ENCODE assay signal across 20 cellular contexts in the genomic region with DNA sequence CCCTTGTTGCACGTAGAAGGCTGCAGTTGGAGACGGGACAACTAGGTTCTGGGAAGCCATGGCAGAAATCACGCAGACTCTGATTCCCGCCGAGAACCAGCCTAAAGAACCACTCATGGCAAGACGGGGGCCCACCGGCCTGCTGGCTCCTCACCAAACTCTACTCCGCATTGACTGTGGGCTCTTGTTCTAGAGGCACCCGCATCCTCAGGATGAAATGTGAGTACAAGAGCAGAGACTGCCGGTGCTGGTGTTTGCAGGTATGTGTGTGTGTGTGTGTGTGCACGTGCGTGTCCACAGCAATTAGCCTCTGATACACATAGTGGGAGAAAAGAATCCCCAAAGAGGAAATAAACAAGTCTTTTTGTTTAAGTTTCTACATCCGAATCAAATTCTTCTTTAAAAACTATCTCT. TPM values are rescaled to one million over a fixed set of nuclear protein-coding genes. Genes with fewer than 3 reads are reported as not detected.
A peak's percentile ranks its signal among the peaks of the same experiment; 100 is the strongest.
DNase-seq lines count a peak whose midpoint lies in the region; ATAC-seq and TF ChIP-seq lines count a peak whose summit lies in the region.
"Had no signal": no experiment of that assay in that cellular context is flagged by ENCODE, and none has a peak within 500 bp of the region (broad histone marks: within the 10 kb centered on the region; RNA-seq: fewer than 3 reads in every experiment).

No MANE protein-coding gene starts in this region.

- no peaks in the 10 kb centered on the region for H3K9me3 ChIP-seq in H9 (ENCODE audit: control insufficient read depth, low read depth, low read length)
- no peaks in the 10 kb centered on the region for H3K9me3 ChIP-seq in endodermal cell (ENCODE audit: control insufficient read depth, low read length)
- H3K9me3 ChIP-seq in parathyroid adenoma (ENCODE audit: control insufficient read depth, low read length), result no peaks in the 10 kb centered on the region
- H3K9me3 ChIP-seq: BE2C, MG63, SJCRH30 had no signal

- no peak overlapping the region for H2BK20ac ChIP-seq in H9 (ENCODE audit: low read depth, low read length, poor library complexity, severe bottlenecking)

- DNase-seq in NCI-H146 (lab: John Stamatoyannopoulos, UW) (peak; percentile 40), NCI-H146 treated with DMSO at 0.1 percent for 48 hours (lab: John Stamatoyannopoulos, UW; ENCODE audit: unreplicated experiment) (no peak), H9 (peak; percentile 29), endodermal cell (peak; percentile 66), GM13976 (ENCODE audit: low spot score) (no peak)
- no peak for DNase-seq in activated CD8-positive, alpha-beta memory T cell treated with anti-CD3 and anti-CD28 coated beads, Interleukin-2, amount 50 U/mL, for 4 hours
- DNase-seq: BE2C; CD4-positive, CD25-positive, alpha-beta regulatory T cell; DMS 273 treated with DMSO at 0.1 percent for 48 hours; Kasumi-1; MG63; NCI-H1048; NCI-H1436 treated with DMSO at 0.1 percent for 48 hours; NCI-H510A had no signal

- no peak overlapping the region for H4K8ac ChIP-seq in H9 (replicated peaks; ENCODE audit: insufficient read length, low read depth, low read length)

- no peak overlapping the region for H2AK5ac ChIP-seq in H9 (ENCODE audit: insufficient read length, low read length)

- H3T11ph ChIP-seq in H9 (ENCODE audit: low read length), result no peak overlapping the region

- no peak for ATAC-seq in HG03175 (IDR thresholded peaks at IDR 0.05; ENCODE audit: unreplicated experiment)

- H3K27me3 ChIP-seq in H9 (ENCODE audit: insufficient read depth, low read length), result peaks cover 70% of the 10 kb centered on the region
- peaks cover 74% of the 10 kb centered on the region for H3K27me3 ChIP-seq in endodermal cell (ENCODE audit: control insufficient read depth, insufficient read depth, low read length, poor library complexity, severe bottlenecking)
- no peaks in the 10 kb centered on the region for H3K27me3 ChIP-seq in parathyroid adenoma (ENCODE audit: control insufficient read depth, insufficient read depth, low read length)
- H3K27me3 ChIP-seq: MG63 had no signal

- no peaks in the 10 kb centered on the region; a peak in 1 of 7 replicates for H3K36me3 Mint-ChIP-seq in H9 (ENCODE audit: insufficient read depth in 1 of 3, low read depth in 3 of 3)
- H3K36me3 Mint-ChIP-seq in endodermal cell (ENCODE audit: low read depth), result no peaks in the 10 kb centered on the region
- H3K36me3 Mint-ChIP-seq: CD4-positive, CD25-positive, alpha-beta regulatory T cell; IgD-negative memory B cell had no signal

- no peak overlapping the region for H4K91ac ChIP-seq in H9 (ENCODE audit: insufficient read length, low read depth, low read length)

- H3K79me1 ChIP-seq in H9 (ENCODE audit: insufficient read depth, low read depth, low read length, poor library complexity, severe bottlenecking), result no peaks in the 10 kb centered on the region

- peaks cover 98% of the 10 kb centered on the region for H3K27me3 Mint-ChIP-seq in H9 (ENCODE audit: low read depth)
- peaks cover 98% of the 10 kb centered on the region for H3K27me3 Mint-ChIP-seq in endodermal cell (ENCODE audit: insufficient read depth)

- no peak overlapping the region for H3K56ac ChIP-seq in H9 (ENCODE audit: insufficient read length, low read depth, low read length)

- peaks cover 35 to 38% of the 10 kb centered on the region in 2 experiments for H3K4me1 Mint-ChIP-seq in H9
- peaks cover 23% of the 10 kb centered on the region for H3K4me1 Mint-ChIP-seq in endodermal cell

- H4K5ac ChIP-seq in H9 (ENCODE audit: insufficient read length, low read depth, low read length), result no peak overlapping the region

- H2AFZ ChIP-seq in H9 (ENCODE audit: low read length), result no peak overlapping the region
- H2AFZ ChIP-seq in parathyroid adenoma, result peak overlapping the region; percentile 66

- H3K4me2 ChIP-seq in H9 (ENCODE audit: insufficient read depth, insufficient read length, low read length) (no peak overlapping the region), parathyroid adenoma (ENCODE audit: low read length) (peak overlapping the region; percentile 47)

- H2BK5ac ChIP-seq in H9 (ENCODE audit: insufficient read length, low read length), result no peak overlapping the region

- no CpG with 5 or more reads among the region's 13 CpGs for WGBS in H9 (ENCODE audit: extremely low coverage, insufficient read length, low lambda C conversion rate)
- WGBS in endodermal cell (ENCODE audit: insufficient coverage in 1 of 2, insufficient read length in 1 of 2), 2 experiments, result 48 to 61% methylated on average over 6 to 13 of the region's 13 CpGs

- peaks cover 3 to 16% of the 10 kb centered on the region in 2 experiments; a peak in 4 of 5 replicates for H3K9me3 Mint-ChIP-seq in H9
- no peaks in the 10 kb centered on the region for H3K9me3 Mint-ChIP-seq in endodermal cell
- H3K9me3 Mint-ChIP-seq: IgD-negative memory B cell had no signal

- H3K36me3 ChIP-seq in endodermal cell (ENCODE audit: control insufficient read depth, insufficient read depth, low read length) (no peaks in the 10 kb centered on the region), parathyroid adenoma (ENCODE audit: control insufficient read depth, insufficient read depth, low read length) (no peaks in the 10 kb centered on the region)
- H3K36me3 ChIP-seq: BE2C, MG63, SJCRH30 had no signal

- H3K4me1 ChIP-seq in H9 (ENCODE audit: insufficient read depth, low read length), result peaks cover 4% of the 10 kb centered on the region
- peaks cover 13% of the 10 kb centered on the region for H3K4me1 ChIP-seq in endodermal cell (ENCODE audit: control insufficient read depth, insufficient read depth, low read length)
- peaks cover 24% of the 10 kb centered on the region for H3K4me1 ChIP-seq in parathyroid adenoma
- H3K4me1 ChIP-seq: BE2C, SJCRH30 had no signal

- no peak overlapping the region for H3K4ac ChIP-seq in H9 (ENCODE audit: low read depth, low read length)

- no peak overlapping the region for H2BK12ac ChIP-seq in H9 (ENCODE audit: insufficient read length, low read depth, low read length)

- H3K18ac ChIP-seq in H9 (ENCODE audit: insufficient read length, low read depth, low read length), result no peak overlapping the region

- no peak overlapping the region for H3K23ac ChIP-seq in H9 (ENCODE audit: insufficient read length, low read depth, low read length)

- H3K4me3 Mint-ChIP-seq in H9, result no peak overlapping the region
- H3K4me3 Mint-ChIP-seq in endodermal cell, result no peak overlapping the region
- H3K4me3 Mint-ChIP-seq: IgD-negative memory B cell had no signal

- no peak overlapping the region for H2BK120ac ChIP-seq in H9 (ENCODE audit: low read depth, low read length, poor library complexity, severe bottlenecking)

- in situ Hi-C loops in GM13976 (cut with MboI; ENCODE audit: low sequenced_read_pairs, unreplicated experiment), result loop anchor here (25.0 kb wide), 1 partner anchor 364 kb away; no protein-coding TSS in a partner anchor

- no peaks in the 10 kb centered on the region for H3K23me2 ChIP-seq in H9 (ENCODE audit: insufficient read length, low read depth, low read length, poor library complexity, severe bottlenecking)

- no peak overlapping the region for H2BK15ac ChIP-seq in H9 (ENCODE audit: low read depth, low read length)

- H3K9ac ChIP-seq in H9 (ENCODE audit: extremely low read depth, insufficient read length, low read length) (no peak overlapping the region), endodermal cell (ENCODE audit: extremely low read depth, low read length, poor library complexity, severe bottlenecking) (no peak overlapping the region), parathyroid adenoma (no peak overlapping the region)

- no peak overlapping the region for H3K14ac ChIP-seq in H9 (ENCODE audit: insufficient read depth, low read length)

- TF ChIP-seq CTCF in H9 (conservative IDR thresholded peaks at IDR 0.05), result no peak
- no peak for TF ChIP-seq CTCF in endodermal cell (conservative IDR thresholded peaks at IDR 0.05)
- TF ChIP-seq CTCF in parathyroid adenoma (IDR thresholded peaks at IDR 0.05), result no peak
- TF ChIP-seq CTCF in GM13976 (IDR thresholded peaks at IDR 0.05; ENCODE audit: borderline replicate concordance, control extremely low read depth, extremely low read depth, insufficient read depth, missing control alignments), result no peak

- no peaks in the 10 kb centered on the region for H4K20me1 ChIP-seq in H9 (ENCODE audit: control insufficient read depth, insufficient read depth, insufficient read length)

- H3K27ac ChIP-seq in H9 (ENCODE audit: insufficient read length, low read depth, low read length), result no peak overlapping the region
- H3K27ac ChIP-seq in endodermal cell (ENCODE audit: low read depth, low read length), result no peak overlapping the region
- peak overlapping the region; percentile 82 for H3K27ac ChIP-seq in parathyroid adenoma
- H3K27ac ChIP-seq: SJCRH30 had no signal

- H3K4me3 ChIP-seq in endodermal cell (ENCODE audit: low read length) (no peak overlapping the region), parathyroid adenoma (ENCODE audit: low read depth, low read length) (peak overlapping the region; percentile 14)
- H3K4me3 ChIP-seq: MG63, SJCRH30 had no signal

- H3K79me2 ChIP-seq in H9 (ENCODE audit: insufficient read depth, low read length), result no peaks in the 10 kb centered on the region
- H3K79me2 ChIP-seq in parathyroid adenoma, result no peaks in the 10 kb centered on the region

- no peak overlapping the region for H3K27ac Mint-ChIP-seq in H9
- no peak overlapping the region for H3K27ac Mint-ChIP-seq in endodermal cell
- H3K27ac Mint-ChIP-seq: CD4-positive, CD25-positive, alpha-beta regulatory T cell; IgD-negative memory B cell had no signal

RNA-seq across cellular contexts. Expression of a gene that starts 42.3 kb away (rescaled TPM):
- total RNA-seq in H9 (2021), result not detected in 2 replicates
- total RNA-seq in endodermal cell, result not detected
- 0.11 TPM for polyA plus RNA-seq in endodermal cell (2013, experiment 1 of 2)
- 0.17 TPM for polyA plus RNA-seq in endodermal cell (2013, experiment 2 of 2)
- total RNA-seq: A172; CD4-positive, CD25-positive, alpha-beta regulatory T cell; H7 had no signal
- polyA plus RNA-seq: CD4-positive, CD25-positive, alpha-beta regulatory T cell; IgD-negative memory B cell had no signal

RNA-seq across cellular contexts. Expression of a gene that starts 49.0 kb away (rescaled TPM):
- total RNA-seq in H9 (2021) (20.6 and 20.9 TPM in 2 replicates), endodermal cell (10 to 100 TPM; 16.9 to 25.3 TPM)
- 22.2 TPM for polyA plus RNA-seq in endodermal cell (2013, experiment 1 of 2)
- polyA plus RNA-seq in endodermal cell (2013, experiment 2 of 2), result 30.1 TPM

Comparison
In these comparisons a context has a peak if more than half of its experiments do, and no peak if none do; other contexts are left out.
1. DNase-seq: peak in NCI-H146 (single experiment), H9 (single experiment) and endodermal cell (single experiment); none in NCI-H146 treated with DMSO at 0.1 percent for 48 hours (single experiment), activated CD8-positive, alpha-beta memory T cell treated with anti-CD3 and anti-CD28 coated beads, Interleukin-2, amount 50 U/mL, for 4 hours (single experiment) and GM13976 (single experiment).